Comparison of ENCODE assay signal across 21 cellular contexts in genomic region chr5:1860949-1861348, GRCh38. TPM values are rescaled to one million over a fixed set of nuclear protein-coding genes. Genes with fewer than 3 reads are reported as not detected.
DNase-seq lines count a peak whose midpoint lies in the region; ATAC-seq and TF ChIP-seq lines count a peak whose summit lies in the region.
"Had no signal": no experiment of that assay in that cellular context is flagged by ENCODE, and none has a peak within 500 bp of the region (broad histone marks: within the 10 kb centered on the region; RNA-seq: fewer than 3 reads in every experiment).

No MANE protein-coding gene starts in this region.

- no peak overlapping the region for H3K4me3 ChIP-seq in HEK293 (ENCODE audit: low read depth, low read length)
- H3K4me3 ChIP-seq: BLaER1 had no signal

- H3K36me3 ChIP-seq in HEK293 (ENCODE audit: control insufficient read depth in 2 of 2, insufficient read depth in 1 of 2, low read length in 2 of 2): no peaks in the 10 kb centered on the region
- H3K36me3 ChIP-seq: BLaER1 had no signal

- TF ChIP-seq CTCF in HEK293 (tag by site-specific recombination; IDR thresholded peaks at IDR 0.05): no peak

- POLR2A ChIA-PET in HEK293 (lab: Yijun Ruan, JAX): interaction anchor here (0.6 kb wide), 1 partner anchor 797 kb away, joined by 3 read pairs; no protein-coding TSS in a partner anchor

- no peaks in the 10 kb centered on the region for H3K9me3 ChIP-seq in HEK293 (ENCODE audit: control insufficient read depth, insufficient read depth, low read depth, low read length)
- H3K9me3 ChIP-seq: BLaER1, Caco-2 had no signal

- DNase-seq in cerebellum (ENCODE audit: low spot score) (peak; percentile 14), left ventricle myocardium superior (peak; percentile 83), superior temporal gyrus (ENCODE audit: extremely low spot score) (peak; percentile 21), HuH-7 (ENCODE audit: low spot score) (no peak), amniotic stem cell (lab: John Stamatoyannopoulos, UW) (no peak), LoVo (ENCODE audit: low spot score) (no peak)
- DNase-seq: Caco-2; CD4-positive, alpha-beta memory T cell; DMS 273 treated with DMSO at 0.1 percent for 48 hours; GOT3; NCI-H1694; NCI-H2081; NCI-H2171 treated with DMSO at 0.1 percent for 48 hours; NCI-H524 treated with DMSO at 0.1 percent for 48 hours; NCI-H82; OCI-M1; SHP77 had no signal

- no peak overlapping the region for H3K27ac ChIP-seq in HEK293 (ENCODE audit: extremely low read depth, low read depth, low read length)
- H3K27ac ChIP-seq: BLaER1 had no signal

- intact Hi-C loops in left ventricle myocardium superior (cut with micrococcal nuclease): no loop called here

- H3K4me1 ChIP-seq in HEK293 (ENCODE audit: control insufficient read depth, insufficient read depth, low read length): no peaks in the 10 kb centered on the region; the same call in 1 of the 2 replicates
- H3K4me1 ChIP-seq: Caco-2 had no signal

- peak; percentile 95 for ATAC-seq in left ventricle myocardium superior
- ATAC-seq: HCT116 had no signal

- CTCF ChIA-PET in HEK293 (lab: Yijun Ruan, JAX): no interaction called here

TF ChIP-seq in HEK293, 187 proteins besides CTCF, POLR2A, EP300 and RAD21:
- TF ChIP-seq ZNF473 (tag by site-specific recombination; IDR thresholded peaks at IDR 0.05): no peak
- TF ChIP-seq ZIC2 (tag by site-specific recombination; IDR thresholded peaks at IDR 0.05): peak; percentile 67

RNA-seq across cellular contexts. Expression of gene IRX4, which starts 21.8 kb away (rescaled TPM):
- total RNA-seq in cerebellum: 0.27 TPM
- 19.6 TPM for total RNA-seq in left ventricle myocardium superior
- total RNA-seq: Caco-2; CD4-positive, alpha-beta memory T cell; M059J had no signal

RNA-seq across cellular contexts. Expression of gene NDUFS6, which starts 59.7 kb away (rescaled TPM):
- 13.2 TPM for total RNA-seq in cerebellum
- total RNA-seq in left ventricle myocardium superior: 128 TPM

Comparison
In these comparisons a context has a peak if more than half of its experiments do, and no peak if none do; other contexts are left out.
1. DNase-seq: peak in cerebellum (single experiment), left ventricle myocardium superior (single experiment) and superior temporal gyrus (single experiment); none in HuH-7 (single experiment), amniotic stem cell (single experiment) and LoVo (single experiment).
2. RNA of gene IRX4, which starts 21.8 kb away (total RNA-seq): 19.6 TPM in left ventricle myocardium superior (single experiment); 0.27 TPM in cerebellum (single experiment); every median in the first group is over 10 times any median in the second.